Comparison of ENCODE assay signal across 8 cellular contexts in the genomic region with DNA sequence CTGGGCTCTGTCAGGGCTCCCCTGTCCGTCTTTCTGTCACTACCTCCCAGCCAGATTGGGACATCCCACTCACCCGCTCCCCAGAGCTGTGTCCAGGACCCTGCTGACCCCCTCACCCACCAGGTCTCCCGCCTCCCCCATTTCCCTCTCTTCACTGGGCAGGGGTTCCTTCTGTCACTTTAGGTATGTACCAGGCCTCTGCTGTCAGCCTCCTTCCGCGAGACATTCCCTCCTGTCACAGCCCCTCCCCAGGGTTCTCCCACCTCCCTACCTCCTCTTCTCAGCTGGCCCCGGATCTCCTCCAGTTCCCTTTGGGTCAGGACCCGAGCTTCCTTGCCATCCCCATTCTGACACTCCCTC. TPM values are rescaled to one million over a fixed set of nuclear protein-coding genes. Genes with fewer than 3 reads are reported as not detected.
DNase-seq lines count a peak whose midpoint lies in the region; ATAC-seq and TF ChIP-seq lines count a peak whose summit lies in the region.

No MANE protein-coding gene starts in this region.

- H3K4me3 Mint-ChIP-seq in IgD-negative memory B cell = peak overlapping the region; percentile 90 to 97 (median 94)

- H3K27ac Mint-ChIP-seq in IgD-negative memory B cell = peak overlapping the region; percentile 81 to 98 (median 89)

- peaks cover 0 to 14% of the 10 kb centered on the region in 2 donors for H3K36me3 ChIP-seq in muscle layer of duodenum (ENCODE audit: control insufficient read depth in 1 of 2, insufficient read depth in 2 of 2, low read length in 2 of 2)

- H3K27me3 ChIP-seq in muscle layer of duodenum (ENCODE audit: low read depth, low read length) = peaks cover 6% of the 10 kb centered on the region

- ATAC-seq in GM19395 (IDR thresholded peaks at IDR 0.05; ENCODE audit: unreplicated experiment) (no peak), HG03139 (IDR thresholded peaks at IDR 0.05; ENCODE audit: unreplicated experiment) (no peak)

- H3K27ac ChIP-seq in muscle layer of duodenum (ENCODE audit: low read length) = peak overlapping the region; percentile 83

- no peaks in the 10 kb centered on the region for H3K9me3 ChIP-seq in muscle layer of duodenum (ENCODE audit: control insufficient read depth in 1 of 2, low read length in 2 of 2)

- H3K4me1 ChIP-seq in muscle layer of duodenum (ENCODE audit: control insufficient read depth in 1 of 2, insufficient read depth in 2 of 2, low read length in 2 of 2) = peaks cover 16 to 26% of the 10 kb centered on the region in 2 donors

- CTCF ChIA-PET in AG04449 (lab: Yijun Ruan, JAX) = interaction anchor here (0.7 to 2.4 kb wide), 7 partner anchors 9 to 777 kb away, joined by 3 to 8 read pairs (median 3); partner anchors contain the start of gene FBXO10

- DNase-seq in AG04449 (ENCODE audit: low read depth, low spot score) (no peak), choroid plexus epithelial cell (ENCODE audit: low read depth) (no peak), SW 1271 (lab: John Stamatoyannopoulos, UW) (no peak)
- no peak for DNase-seq in NK-92 treated with Interleukin-12 subunit alpha and Interleukin-12 subunit beta, amount 100 ng/mL, for 24 hours (lab: John Stamatoyannopoulos, UW)

- H3K4me1 Mint-ChIP-seq in IgD-negative memory B cell = peaks cover 24 to 27% (median 25%) of the 10 kb centered on the region in 3 donors

- H3K9me3 Mint-ChIP-seq in IgD-negative memory B cell = no peaks in the 10 kb centered on the region

- peaks cover 1% of the 10 kb centered on the region for H3K36me3 Mint-ChIP-seq in IgD-negative memory B cell

- TF ChIP-seq CTCF in AG04449 (IDR thresholded peaks at IDR 0.05; ENCODE audit: insufficient read depth, low read length, missing control alignments) = no peak
- TF ChIP-seq CTCF in choroid plexus epithelial cell (conservative IDR thresholded peaks at IDR 0.05; ENCODE audit: low read depth, low read length) = no peak

- POLR2A ChIA-PET in AG04449 (lab: Yijun Ruan, JAX) = interaction anchor here (0.9 to 1.6 kb wide), 3 partner anchors 9 to 21 kb away, joined by 3 to 6 read pairs (median 4); partner anchors contain the start of gene ZBTB5

- H3K27me3 Mint-ChIP-seq in IgD-negative memory B cell = peaks cover 5% of the 10 kb centered on the region

- H3K4me3 ChIP-seq in AG04449 (ENCODE audit: low read depth, low read length) (peak overlapping the region; percentile 89), choroid plexus epithelial cell (ENCODE audit: low read depth, low read length) (peak overlapping the region; percentile 67), muscle layer of duodenum (ENCODE audit: low read depth in 1 of 2, low read length in 2 of 2) (peak overlapping the region; percentile 74 to 81)

RNA-seq across cellular contexts. Expression of gene POLR1E, which starts 0.5 kb away (rescaled TPM):
- 13.7 TPM for polyA plus RNA-seq in IgD-negative memory B cell

RNA-seq across cellular contexts. Expression of gene ZBTB5, which starts 21.0 kb away (rescaled TPM):
- 1.1 TPM for polyA plus RNA-seq in IgD-negative memory B cell
